In genomic region chr12:8241917-8242622, GRCh38 we compare ENCODE assay signal across 1 cellular context.
A peak's percentile ranks its signal among the peaks of the same experiment; 100 is the strongest.
TF ChIP-seq lines count a peak whose summit lies in the region.

No MANE protein-coding gene starts in this region.

TF ChIP-seq in H1, 55 proteins besides CTCF, POLR2A, EP300 and RAD21:
- TF ChIP-seq SAP30 (IDR thresholded peaks at IDR 0.05; ENCODE audit: insufficient read depth, insufficient replicate concordance, low read length) (peak; percentile 28), TAF1 (IDR thresholded peaks at IDR 0.05; ENCODE audit: low read depth, low read length) (0 out of 2 replicates have a peak, but pooled peaks have one; percentile 9)
